8 cellular contexts compared by ENCODE assay signal in genomic region chr11:119726585-119727522, GRCh38. TPM values are rescaled to one million over a fixed set of nuclear protein-coding genes. Genes with fewer than 3 reads are reported as not detected.
A peak's percentile ranks its signal among the peaks of the same experiment; 100 is the strongest.
DNase-seq lines count a peak whose midpoint lies in the region; ATAC-seq and TF ChIP-seq lines count a peak whose summit lies in the region.

No MANE protein-coding gene starts in this region.

- TF ChIP-seq CTCF in Peyer's patch (IDR thresholded peaks at IDR 0.05) = no peak
- no peak for TF ChIP-seq CTCF in fibroblast of lung (conservative IDR thresholded peaks at IDR 0.05 in 1 of 2, IDR thresholded peaks at IDR 0.05 in 1 of 2; ENCODE audit: low read depth in 1 of 2, low read length in 2 of 2)
- no peak for TF ChIP-seq CTCF in psoas muscle (IDR thresholded peaks at IDR 0.05)
- TF ChIP-seq CTCF in GM20000 (IDR thresholded peaks at IDR 0.05; ENCODE audit: extremely low read depth, missing control alignments) = no peak
- TF ChIP-seq CTCF in activated CD8-positive, alpha-beta T cell treated with anti-CD3 and anti-CD28 coated beads for 36 hours (IDR thresholded peaks at IDR 0.05) = no peak

- no peak overlapping the region for H3K9ac ChIP-seq in fibroblast of lung (ENCODE audit: insufficient read depth, low read length)

- H3K4me3 Mint-ChIP-seq in activated CD8-positive, alpha-beta T cell treated with anti-CD3 and anti-CD28 coated beads for 36 hours = no peak overlapping the region

- peak overlapping the region; percentile 93 for H3K4me2 ChIP-seq in fibroblast of lung (ENCODE audit: extremely low read depth, insufficient read depth, low read length)

- no peak overlapping the region for H2AFZ ChIP-seq in fibroblast of lung (ENCODE audit: low read length)

- no peaks in the 10 kb centered on the region for H4K20me1 ChIP-seq in fibroblast of lung (ENCODE audit: control insufficient read depth, extremely low read depth, insufficient read depth, low read length)

- ATAC-seq in psoas muscle = no peak
- no peak for ATAC-seq in activated CD8-positive, alpha-beta T cell treated with anti-CD3 and anti-CD28 coated beads for 36 hours

- TF ChIP-seq POLR2A in Peyer's patch (IDR thresholded peaks at IDR 0.05) = no peak

- H3K36me3 Mint-ChIP-seq in activated CD8-positive, alpha-beta T cell treated with anti-CD3 and anti-CD28 coated beads for 36 hours (ENCODE audit: low read depth) = no peaks in the 10 kb centered on the region

- DNase-seq in GM03348 (ENCODE audit: low spot score) = peak; percentile 19
- DNase-seq in Peyer's patch = no peak
- no peak for DNase-seq in fibroblast of lung (ENCODE audit: low read depth in 2 of 2)
- DNase-seq in psoas muscle = no peak
- DNase-seq in SHP77 treated with DMSO at 0.1 percent for 48 hours (lab: John Stamatoyannopoulos, UW) = no peak
- no peak for DNase-seq in GM20000 (ENCODE audit: low spot score)
- no peak for DNase-seq in NCI-H748 (lab: John Stamatoyannopoulos, UW; ENCODE audit: unreplicated experiment)
- no peak for DNase-seq in activated CD8-positive, alpha-beta T cell treated with anti-CD3 and anti-CD28 coated beads for 36 hours

- H3K9me3 Mint-ChIP-seq in activated CD8-positive, alpha-beta T cell treated with anti-CD3 and anti-CD28 coated beads for 36 hours = no peaks in the 10 kb centered on the region

- CTCF ChIA-PET in activated CD8-positive, alpha-beta T cell treated with anti-CD3 and anti-CD28 coated beads for 36 hours (lab: Charles Lee) = interaction anchor here (2.2 kb wide), 1 partner anchor 13 kb away, joined by 7 read pairs; no protein-coding TSS in a partner anchor

- peaks cover 8% of the 10 kb centered on the region for H3K4me1 Mint-ChIP-seq in activated CD8-positive, alpha-beta T cell treated with anti-CD3 and anti-CD28 coated beads for 36 hours (ENCODE audit: low read depth)

- WGBS in psoas muscle, 3 donors = 13 to 20% (median 16%) methylated on average over 21 of the region's 21 CpGs

- H3K27me3 Mint-ChIP-seq in activated CD8-positive, alpha-beta T cell treated with anti-CD3 and anti-CD28 coated beads for 36 hours = peaks cover 17% of the 10 kb centered on the region

- no peaks in the 10 kb centered on the region for H3K27me3 ChIP-seq in Peyer's patch
- H3K27me3 ChIP-seq in fibroblast of lung (ENCODE audit: control insufficient read depth, insufficient read depth, low read length) = peaks cover 4% of the 10 kb centered on the region
- H3K27me3 ChIP-seq in psoas muscle (ENCODE audit: insufficient read depth in 3 of 3, low read length in 2 of 3) = peaks cover 0 to 20% (median 4%) of the 10 kb centered on the region in 3 donors

- peaks cover 2% of the 10 kb centered on the region for H3K79me2 ChIP-seq in fibroblast of lung (ENCODE audit: control insufficient read depth, insufficient read depth, low read length)

- H3K9me3 ChIP-seq in Peyer's patch (no peaks in the 10 kb centered on the region), fibroblast of lung (ENCODE audit: control insufficient read depth, insufficient read depth, low read depth, low read length) (no peaks in the 10 kb centered on the region), psoas muscle (no peaks in the 10 kb centered on the region)

- H3K27ac Mint-ChIP-seq in activated CD8-positive, alpha-beta T cell treated with anti-CD3 and anti-CD28 coated beads for 36 hours = no peak overlapping the region

- H3K4me1 ChIP-seq in Peyer's patch (peaks cover 3 to 46% (median 16%) of the 10 kb centered on the region in 4 donors), fibroblast of lung (ENCODE audit: control insufficient read depth, extremely low read depth, insufficient read depth, low read length) (peaks cover 6% of the 10 kb centered on the region), psoas muscle (peaks cover 13% of the 10 kb centered on the region)

- peak overlapping the region in 2 of 4 donors; percentile 6 to 99 for H3K27ac ChIP-seq in Peyer's patch
- no peak overlapping the region for H3K27ac ChIP-seq in fibroblast of lung (ENCODE audit: insufficient read depth, low read length)
- no peak overlapping the region for H3K27ac ChIP-seq in psoas muscle

- H3K4me3 ChIP-seq in Peyer's patch (peak overlapping the region; percentile 79 to 95 (median 84)), fibroblast of lung (replicated peaks in 1 of 4; ENCODE audit: control extremely low read depth in 1 of 4, insufficient read depth in 1 of 4, low read depth in 3 of 4, low read length in 4 of 4) (peak overlapping the region; percentile 62 to 78 (median 70)), psoas muscle (peak overlapping the region; percentile 86)

- no peaks in the 10 kb centered on the region for H3K36me3 ChIP-seq in Peyer's patch
- no peaks in the 10 kb centered on the region for H3K36me3 ChIP-seq in fibroblast of lung (ENCODE audit: control insufficient read depth, insufficient read depth, low read length)
- H3K36me3 ChIP-seq in psoas muscle (ENCODE audit: insufficient read depth in 1 of 2, low read depth in 1 of 2) = no peaks in the 10 kb centered on the region

- POLR2A ChIA-PET in activated CD8-positive, alpha-beta T cell treated with anti-CD3 and anti-CD28 coated beads for 36 hours (lab: Charles Lee) = interaction anchor here (1.3 kb wide), 1 partner anchor 61 kb away, joined by 3 read pairs; no protein-coding TSS in a partner anchor

- intact Hi-C loops in psoas muscle (cut with DNase I) = loop anchor here (2.0 to 10.0 kb wide), 3 partner anchors 246 to 380 kb away; no protein-coding TSS in a partner anchor
- intact Hi-C loops in activated CD8-positive, alpha-beta T cell treated with anti-CD3 and anti-CD28 coated beads for 36 hours (cut with micrococcal nuclease) = loop anchor here (5.0 kb wide), 1 partner anchor 40 kb away; no protein-coding TSS in a partner anchor

RNA-seq across cellular contexts. Expression of gene NECTIN1, which starts 2.1 kb away (rescaled TPM):
- total RNA-seq in Peyer's patch (10 to 100 TPM; 11.6 to 23.6 (median 16.6) TPM), fibroblast of lung (2.8 and 3.3 TPM in 2 replicates), psoas muscle (1 to 10 TPM; 1.6 to 2.2 (median 1.8) TPM)
- polyA plus RNA-seq in fibroblast of lung (2.0 and 9.2 TPM in 2 replicates), psoas muscle (1 to 10 TPM in 1 of 3 donors, under 1 TPM in 2; 0.42 to 3.5 (median 0.91) TPM)
- 3.7 and 10.2 TPM in 2 replicates for polyA plus RNA-seq in fibroblast of lung (2012)
- 21.8 and 42.2 TPM in 2 replicates for polyA minus RNA-seq in fibroblast of lung (ENCODE audit: low replicate concordance)
- total RNA-seq in activated CD8-positive, alpha-beta T cell treated with anti-CD3 and anti-CD28 coated beads for 36 hours = 1 to 10 TPM; 2.6 to 3.8 TPM
